ENCODE assay signal across 26 cellular contexts in the genomic region with DNA sequence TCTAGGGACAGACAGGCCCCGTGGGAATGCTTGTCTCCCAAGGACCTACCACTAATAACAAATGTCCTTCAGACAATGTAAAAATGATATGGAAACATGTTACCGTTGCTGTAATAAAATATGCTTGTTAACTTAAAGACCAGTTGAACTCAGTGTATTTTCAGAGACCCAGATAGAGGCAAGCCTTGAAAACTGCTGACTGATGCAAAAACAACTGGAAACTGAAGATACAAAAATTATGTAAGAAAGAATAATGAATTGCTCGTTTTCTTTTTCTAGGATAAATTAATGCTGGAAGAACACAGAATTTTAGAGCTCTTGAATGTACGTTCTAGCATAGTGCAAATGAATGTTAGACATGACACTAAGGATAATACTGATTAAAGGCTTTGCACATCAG.
DNase-seq lines count a peak whose midpoint lies in the region; ATAC-seq, FAIRE-seq and TF ChIP-seq lines count a peak whose summit lies in the region.
"Had no signal": no experiment of that assay in that cellular context is flagged by ENCODE, and none has a peak within 500 bp of the region (broad histone marks: within the 10 kb centered on the region; RNA-seq: fewer than 3 reads in every experiment).

No MANE protein-coding gene starts in this region.

- H4K20me1 ChIP-seq in HepG2 (ENCODE audit: insufficient read depth, low read length): no peaks in the 10 kb centered on the region
- no peaks in the 10 kb centered on the region for H4K20me1 ChIP-seq in PC-9 (ENCODE audit: insufficient read depth)
- H4K20me1 ChIP-seq in MM.1S (ENCODE audit: insufficient read depth, low read length): no peaks in the 10 kb centered on the region
- H4K20me1 ChIP-seq: BLaER1 treated with 17β-estradiol and CSF1 and Interleukin-3, amounts not matched to agents 10 nM and 100 nM had no signal

- H3K36me3 ChIP-seq in HepG2 (replicated peaks in 1 of 2; ENCODE audit: control insufficient read depth in 1 of 2, insufficient read depth in 2 of 2, low read length in 2 of 2) (no peaks in the 10 kb centered on the region), right lobe of liver (no peaks in the 10 kb centered on the region), PC-9 (ENCODE audit: low read depth) (no peaks in the 10 kb centered on the region), MM.1S (replicated peaks; ENCODE audit: insufficient read depth, low read length) (no peaks in the 10 kb centered on the region)
- H3K36me3 ChIP-seq: BE2C; BLaER1 treated with 17β-estradiol and CSF1 and Interleukin-3, amounts not matched to agents 10 nM and 100 nM had no signal

- ATAC-seq in HepG2 (no peak), right lobe of liver (no peak), GM21381 (IDR thresholded peaks at IDR 0.05; ENCODE audit: unreplicated experiment) (no peak)
- ATAC-seq: HCT116 had no signal

- H3K9me3 ChIP-seq in HepG2 (ENCODE audit: low read length) (no peaks in the 10 kb centered on the region), right lobe of liver (no peaks in the 10 kb centered on the region), PC-9 (ENCODE audit: insufficient read depth, low read depth) (no peaks in the 10 kb centered on the region), MM.1S (replicated peaks; ENCODE audit: insufficient read depth, low read length) (no peaks in the 10 kb centered on the region)

- H3K4me1 ChIP-seq in HepG2 (ENCODE audit: insufficient read depth, low read length) (no peaks in the 10 kb centered on the region), right lobe of liver (no peaks in the 10 kb centered on the region), PC-9 (replicated peaks; ENCODE audit: insufficient read depth) (peaks cover 23% of the 10 kb centered on the region), MM.1S (ENCODE audit: low read length) (peaks cover 5% of the 10 kb centered on the region; the same call in 1 of the 2 replicates)
- H3K4me1 ChIP-seq: BE2C; BLaER1 treated with 17β-estradiol and CSF1 and Interleukin-3, amounts not matched to agents 10 nM and 100 nM had no signal

- in situ Hi-C loops in HepG2 (cut with HindIII; ENCODE audit: extremely low pct_ligation_motif_present, low pct_unique_long_range_greater_than_20kb): no loop called here

- intact Hi-C loops in HepG2 (cut with micrococcal nuclease; ENCODE audit: unreplicated experiment) (no loop called here), right lobe of liver (cut with DNase I) (no loop called here), PC-9 (cut with micrococcal nuclease; ENCODE audit: unreplicated experiment) (no loop called here)

- H3K9me2 ChIP-seq in PC-9 (ENCODE audit: insufficient read depth): no peaks in the 10 kb centered on the region; the same call in 1 of the 2 replicates
- H3K9me2 ChIP-seq in MM.1S (replicated peaks; ENCODE audit: insufficient read depth, low read length): no peaks in the 10 kb centered on the region

- no peak for DNase-seq in HepG2 (ENCODE audit: low spot score)
- DNase-seq in right lobe of liver: no peak
- peak in 1 of 2 experiments; percentile 23 for DNase-seq in PC-9
- DNase-seq in caudate nucleus (lab: John Stamatoyannopoulos, UW): no peak
- no peak for DNase-seq in MM.1S
- no peak for DNase-seq in activated CD8-positive, alpha-beta memory T cell treated with anti-CD3 and anti-CD28 coated beads for 24 hours
- no peak for DNase-seq in foreskin fibroblast
- DNase-seq: ACHN; AML-193; BE2C; Calu3; CD4-positive, alpha-beta T cell; CD8-positive, alpha-beta memory T cell; COR-L47; DMS53; DMS79 treated with DMSO at 0.1 percent for 48 hours; GF-D8; GM23248; H9 had no signal

- BruUV-seq in HepG2 (replicated peaks; lab: Mats Ljungman, UMichigan) (no TSS peak), PC-9 (replicated peaks; lab: Mats Ljungman, UMichigan) (no TSS peak)

- WGBS in HepG2 (ENCODE audit: low lambda C conversion rate): 0% methylated on average over 4 of the region's 4 CpGs
- WGBS in right lobe of liver (ENCODE audit: insufficient coverage, low coverage, low lambda C conversion rate, missing lambda C conversion rate): 68% methylated on average over 4 of the region's 4 CpGs

- no peak overlapping the region for H3K9ac ChIP-seq in HepG2 (ENCODE audit: insufficient read depth, low read depth, low read length)
- no peak overlapping the region for H3K9ac ChIP-seq in MM.1S (ENCODE audit: low read length)
- H3K9ac ChIP-seq: BLaER1 treated with 17β-estradiol and CSF1 and Interleukin-3, amounts not matched to agents 10 nM and 100 nM; GM23248 had no signal

- H3K4me3 ChIP-seq in HepG2 (replicated peaks in 1 of 3; ENCODE audit: insufficient read depth in 1 of 3, low read depth in 2 of 3, low read length in 3 of 3) (no peak overlapping the region), right lobe of liver (no peak overlapping the region), PC-9 (no peak overlapping the region), MM.1S (ENCODE audit: low read length) (no peak overlapping the region), foreskin fibroblast (ENCODE audit: low read depth in 1 of 2, low read length in 2 of 2) (no peak overlapping the region)
- H3K4me3 ChIP-seq: BLaER1 treated with 17β-estradiol and CSF1 and Interleukin-3, amounts not matched to agents 10 nM and 100 nM; GM23248 had no signal

- TF ChIP-seq POLR2A in HepG2 (IDR thresholded peaks at IDR 0.05; ENCODE audit: insufficient read depth in 1 of 2, low read depth in 2 of 2, low read length in 2 of 2) (no peak), right lobe of liver (IDR thresholded peaks at IDR 0.05) (no peak)

- H3K27ac ChIP-seq in HepG2 (ENCODE audit: extremely low read length, insufficient read depth, low read length): no peak overlapping the region
- no peak overlapping the region for H3K27ac ChIP-seq in right lobe of liver
- peak overlapping the region; percentile 30; the same call in 1 of the 2 replicates for H3K27ac ChIP-seq in PC-9
- peak overlapping the region; percentile 29 for H3K27ac ChIP-seq in caudate nucleus (ENCODE audit: low read depth, low read length)
- H3K27ac ChIP-seq in MM.1S (ENCODE audit: low read length): no peak overlapping the region
- H3K27ac ChIP-seq: 22Rv1; BLaER1 treated with 17β-estradiol and CSF1 and Interleukin-3, amounts not matched to agents 10 nM and 100 nM; GM23248 had no signal

- no peak for TF ChIP-seq RAD21 in HepG2 (CRISPR knock-in tag; IDR thresholded peaks at IDR 0.05)

- TF ChIP-seq CTCF in HepG2 (CRISPR knock-in tag; IDR thresholded peaks at IDR 0.05): no peak
- no peak for TF ChIP-seq CTCF in right lobe of liver (IDR thresholded peaks at IDR 0.05)
- no peak for TF ChIP-seq CTCF in PC-9 (conservative IDR thresholded peaks at IDR 0.05)
- TF ChIP-seq CTCF in MM.1S (IDR thresholded peaks at IDR 0.05; ENCODE audit: low read length): no peak
- TF ChIP-seq CTCF in foreskin fibroblast (IDR thresholded peaks at IDR 0.05; ENCODE audit: low read depth, low read length): no peak

- POLR2A ChIA-PET in HepG2 (lab: Yijun Ruan, JAX) (no interaction called here), PC-9 (lab: Charles Lee; ENCODE audit: unreplicated experiment) (no interaction called here)

- H2AFZ ChIP-seq in HepG2 (ENCODE audit: low read length): no peak overlapping the region
- H2AFZ ChIP-seq in PC-9: no peak overlapping the region
- H2AFZ ChIP-seq in MM.1S (ENCODE audit: low read length): no peak overlapping the region
- H2AFZ ChIP-seq: GM23248 had no signal

- TF ChIP-seq EP300 in HepG2 (IDR thresholded peaks at IDR 0.05; ENCODE audit: low read depth in 2 of 2, low read length in 2 of 2) (no peak), HepG2 (CRISPR knock-in tag; IDR thresholded peaks at IDR 0.05; ENCODE audit: borderline replicate concordance) (no peak)

- H3K79me2 ChIP-seq in HepG2 (ENCODE audit: insufficient read depth, low read length) (no peaks in the 10 kb centered on the region), PC-9 (ENCODE audit: low read depth) (no peaks in the 10 kb centered on the region), MM.1S (ENCODE audit: low read length) (no peaks in the 10 kb centered on the region)

- H3F3A ChIP-seq in PC-9 (ENCODE audit: insufficient read depth, low read depth): no peaks in the 10 kb centered on the region
- no peaks in the 10 kb centered on the region for H3F3A ChIP-seq in MM.1S (ENCODE audit: insufficient read depth, low read length)

- no peak for FAIRE-seq in HepG2 (lab: Jason Lieb, UNC)
- FAIRE-seq: A204.1, GM12892, GM19239 had no signal

- no peaks in the 10 kb centered on the region for H3K27me3 ChIP-seq in HepG2 (ENCODE audit: control insufficient read depth in 1 of 2, insufficient read depth in 2 of 2, low read length in 2 of 2)
- no peaks in the 10 kb centered on the region for H3K27me3 ChIP-seq in right lobe of liver
- no peaks in the 10 kb centered on the region for H3K27me3 ChIP-seq in PC-9 (ENCODE audit: insufficient read depth, low read depth)
- no peaks in the 10 kb centered on the region for H3K27me3 ChIP-seq in MM.1S (replicated peaks; ENCODE audit: insufficient read depth, low read length)
- H3K27me3 ChIP-seq: BE2C; BLaER1 treated with 17β-estradiol and CSF1 and Interleukin-3, amounts not matched to agents 10 nM and 100 nM had no signal

- CTCF ChIA-PET in HepG2 (lab: Yijun Ruan, JAX; ENCODE audit: low intra/inter-chr PET ratio, low total read pairs): no interaction called here
- CTCF ChIA-PET in PC-9 (lab: Charles Lee): no interaction called here

- H3K4me2 ChIP-seq in HepG2 (ENCODE audit: low read depth, low read length) (no peak overlapping the region), PC-9 (no peak overlapping the region), MM.1S (ENCODE audit: low read depth, low read length) (no peak overlapping the region)
- H3K4me2 ChIP-seq: BLaER1 treated with 17β-estradiol and CSF1 and Interleukin-3, amounts not matched to agents 10 nM and 100 nM had no signal

TF ChIP-seq in HepG2, 621 proteins besides CTCF, POLR2A, EP300 and RAD21 (continues in another document):
- TF ChIP-seq MAFK (conservative IDR thresholded peaks at IDR 0.05 in 1 of 2, IDR thresholded peaks at IDR 0.05 in 1 of 2; ENCODE audit: low read length in 2 of 2): peak; percentile 98 to 99

Comparison
In these comparisons a context has a peak if more than half of its experiments do, and no peak if none do; other contexts are left out.
1. H3K27ac ChIP-seq: peak in PC-9 (single experiment) and caudate nucleus (single experiment); none in HepG2 (single experiment), right lobe of liver (0 of 3) and MM.1S (single experiment).